11 cellular contexts compared by ENCODE assay signal in genomic region chr20:43681991-43682410, GRCh38. TPM values are rescaled to one million over a fixed set of nuclear protein-coding genes. Genes with fewer than 3 reads are reported as not detected.
DNase-seq lines count a peak whose midpoint lies in the region; ATAC-seq, FAIRE-seq and TF ChIP-seq lines count a peak whose summit lies in the region.
"Had no signal": no experiment of that assay in that cellular context is flagged by ENCODE, and none has a peak within 500 bp of the region (broad histone marks: within the 10 kb centered on the region; RNA-seq: fewer than 3 reads in every experiment).

No MANE protein-coding gene starts in this region.

- H3K4me3 Mint-ChIP-seq in WTC11, result no peak overlapping the region

- H3K27me3 Mint-ChIP-seq in WTC11 (ENCODE audit: low read depth), result no peaks in the 10 kb centered on the region

- FAIRE-seq in GM12891 (lab: Jason Lieb, UNC), result peak; percentile 97

- H3K27ac ChIP-seq in body of pancreas, result peak overlapping the region; percentile 89 to 94 (median 91)
- H3K27ac ChIP-seq: VCaP had no signal

- intact Hi-C loops in body of pancreas (cut with DNase I), result loop anchor here (10.0 kb wide), 1 partner anchor 147 kb away; no protein-coding TSS in a partner anchor

- POLR2A ChIA-PET in WTC11 (lab: Charles Lee), result no interaction called here

- peaks cover 39% of the 10 kb centered on the region for H3K36me3 Mint-ChIP-seq in WTC11

- H3K9me3 ChIP-seq in body of pancreas, result no peaks in the 10 kb centered on the region

- TF ChIP-seq POLR2A in GM12891 (IDR thresholded peaks at IDR 0.05; ENCODE audit: low read depth, low read length) (peak; percentile 58; the same call in 1 of the 2 replicates), body of pancreas (IDR thresholded peaks at IDR 0.05) (no peak)

- peaks cover 7% of the 10 kb centered on the region for H3K4me1 Mint-ChIP-seq in WTC11

- H3K9me3 Mint-ChIP-seq in WTC11, result no peaks in the 10 kb centered on the region

- no peaks in the 10 kb centered on the region for H3K36me3 ChIP-seq in body of pancreas (replicated peaks in 1 of 2; ENCODE audit: insufficient read depth in 1 of 2, low read depth in 2 of 2)

- ATAC-seq in GM19468 (IDR thresholded peaks at IDR 0.05; ENCODE audit: extremely low read depth, unreplicated experiment) (peak; percentile 94), HG03354 (IDR thresholded peaks at IDR 0.05; ENCODE audit: poor library complexity, severe bottlenecking, unreplicated experiment) (peak; percentile 95), body of pancreas (peak; percentile 45), WTC11 (no peak)

- TF ChIP-seq CTCF in body of pancreas (IDR thresholded peaks at IDR 0.05) (no peak), WTC11 (IDR thresholded peaks at IDR 0.05) (no peak)

- H3K27ac Mint-ChIP-seq in WTC11, result no peak overlapping the region

- CTCF ChIA-PET in WTC11 (lab: Charles Lee), result no interaction called here

- DNase-seq in GM12891 (ENCODE audit: insufficient read length, low spot score), result peak; percentile 64
- DNase-seq in body of pancreas, result peak; percentile 21 to 55 (median 41)
- no peak for DNase-seq in WTC11 (ENCODE audit: low spot score)
- no peak for DNase-seq in NCI-H1105 treated with DMSO at 0.1 percent for 48 hours (lab: John Stamatoyannopoulos, UW)
- no peak for DNase-seq in stimulated activated CD4-positive, alpha-beta T cell treated with anti-CD3 and anti-CD28 coated beads, Interleukin-1b, Interleukin-23, amount 100 ng/mL, for 48 hours
- DNase-seq in KG1 (lab: John Stamatoyannopoulos, UW), result no peak
- DNase-seq: GOT3 had no signal

- 7% methylated on average over 2 of the region's 2 CpGs; no CpG with 5 or more reads in 1 of the 2 donors for WGBS in body of pancreas, 2 donors

- peak overlapping the region in 1 of 2 donors; percentile 1 for H3K4me3 ChIP-seq in body of pancreas

- peaks cover 28% of the 10 kb centered on the region for H3K4me1 ChIP-seq in body of pancreas

- no peaks in the 10 kb centered on the region for H3K27me3 ChIP-seq in body of pancreas

TF ChIP-seq in GM12891, 5 proteins besides CTCF, POLR2A, EP300 and RAD21:
- TF ChIP-seq POU2F2 (IDR thresholded peaks at IDR 0.05; ENCODE audit: low read depth, low read length) (peak; percentile 94), SPI1 (IDR thresholded peaks at IDR 0.05; ENCODE audit: low read depth, low read length) (peak; percentile 94), PAX5 (IDR thresholded peaks at IDR 0.05; ENCODE audit: insufficient read depth, low read length, severe bottlenecking) (peak; percentile 12), POLR2AphosphoS5 (IDR thresholded peaks at IDR 0.05; ENCODE audit: low read depth, low read length) (peak; percentile 67; the same call in 1 of the 2 replicates), TAF1 (IDR thresholded peaks at IDR 0.05; ENCODE audit: low read depth, low read length) (0 out of 2 replicates have a peak, but pooled peaks have one; percentile 14)

TF ChIP-seq in WTC11, 78 proteins besides CTCF, POLR2A, EP300 and RAD21:
- no peak for TF ChIP-seq ATF2 (CRISPR knock-in tag; IDR thresholded peaks at IDR 0.05; ENCODE audit: borderline replicate concordance, low read depth)
- no peak for TF ChIP-seq ZSCAN18 (CRISPR knock-in tag; IDR thresholded peaks at IDR 0.05)
- no peak for TF ChIP-seq ZNF219 (CRISPR knock-in tag; IDR thresholded peaks at IDR 0.05; ENCODE audit: borderline replicate concordance)
- no peak for TF ChIP-seq RELA (CRISPR knock-in tag; IDR thresholded peaks at IDR 0.05; ENCODE audit: borderline replicate concordance)
- TF ChIP-seq ELF4 (CRISPR knock-in tag; IDR thresholded peaks at IDR 0.05; ENCODE audit: low read depth), result no peak
- TF ChIP-seq OVOL2 (CRISPR knock-in tag; IDR thresholded peaks at IDR 0.05; ENCODE audit: borderline replicate concordance), result no peak
- TF ChIP-seq JAZF1 (CRISPR knock-in tag; IDR thresholded peaks at IDR 0.05), result no peak
- no peak for TF ChIP-seq ARID4B (CRISPR knock-in tag; IDR thresholded peaks at IDR 0.05; ENCODE audit: borderline replicate concordance)
- TF ChIP-seq NFE2L1 (CRISPR knock-in tag; IDR thresholded peaks at IDR 0.05), result no peak
- no peak for TF ChIP-seq FOXP1 (CRISPR knock-in tag; IDR thresholded peaks at IDR 0.05; ENCODE audit: borderline replicate concordance)
- TF ChIP-seq ATF1 (CRISPR knock-in tag; IDR thresholded peaks at IDR 0.05), result no peak
- no peak for TF ChIP-seq ETV6 (CRISPR knock-in tag; IDR thresholded peaks at IDR 0.05)
- no peak for TF ChIP-seq ZNF317 (CRISPR knock-in tag; IDR thresholded peaks at IDR 0.05; ENCODE audit: borderline replicate concordance, low read depth)
TF ChIP-seq in WTC11: peak in this region for 0.

RNA-seq across cellular contexts. Expression of gene MYBL2, which starts 15.1 kb away (rescaled TPM):
- polyA plus RNA-seq in GM12891 (2012; ENCODE audit: low read depth, missing spikeins), result 57.3 TPM
- total RNA-seq in body of pancreas (1 to 10 TPM; 3.0 to 3.6 TPM), WTC11 (2021) (133 to 166 TPM (median 133 TPM) in 3 replicates)

RNA-seq across cellular contexts. Expression of gene GTSF1L, which starts 44.8 kb away (rescaled TPM):
- polyA plus RNA-seq in GM12891 (2012; ENCODE audit: low read depth, missing spikeins), result 0.12 TPM
- total RNA-seq in body of pancreas (not detected), WTC11 (2021) (not detected in 3 replicates)
- polyA plus RNA-seq: esophagus had no signal

Comparison
In these comparisons a context has a peak if more than half of its experiments do, and no peak if none do; other contexts are left out.
1. DNase-seq: peak in GM12891 (single experiment) and body of pancreas (4 of 4); none in WTC11 (single experiment), NCI-H1105 treated with DMSO at 0.1 percent for 48 hours (single experiment), stimulated activated CD4-positive, alpha-beta T cell treated with anti-CD3 and anti-CD28 coated beads, Interleukin-1b, Interleukin-23, amount 100 ng/mL, for 48 hours (single experiment) and KG1 (single experiment).
2. RNA of gene MYBL2, which starts 15.1 kb away (total RNA-seq): 133 to 166 TPM in WTC11; 3.0 to 3.6 TPM in body of pancreas; every median in the first group is over 10 times any median in the second.